Comparison of ENCODE assay signal across 11 cellular contexts in genomic region chr12:31119531-31120211, GRCh38. TPM values are rescaled to one million over a fixed set of nuclear protein-coding genes. Genes with fewer than 3 reads are reported as not detected.
DNase-seq lines count a peak whose midpoint lies in the region; ATAC-seq, FAIRE-seq and TF ChIP-seq lines count a peak whose summit lies in the region.
"Had no signal": no experiment of that assay in that cellular context is flagged by ENCODE, and none has a peak within 500 bp of the region (broad histone marks: within the 10 kb centered on the region; RNA-seq: fewer than 3 reads in every experiment).

No MANE protein-coding gene starts in this region.

- H3K4me3 ChIP-seq in A549: peak overlapping the region; percentile 64
- peak overlapping the region; percentile 51; the same call in 1 of the 2 replicates for H3K4me3 ChIP-seq in H7 (ENCODE audit: insufficient read depth, low read depth, low read length)
- no peak overlapping the region for H3K4me3 ChIP-seq in mucosa of descending colon

- FAIRE-seq in A549 (lab: Jason Lieb, UNC): no peak

- no peak for TF ChIP-seq POLR2A in A549 (IDR thresholded peaks at IDR 0.05; ENCODE audit: low read length)

- CTCF ChIA-PET in A549 (lab: Yijun Ruan, JAX): no interaction called here

- POLR2A ChIA-PET in A549 (lab: Yijun Ruan, JAX): no interaction called here

- H3K36me3 ChIP-seq in H7 (replicated peaks; ENCODE audit: control insufficient read depth, insufficient read depth, low read length) (no peaks in the 10 kb centered on the region), mucosa of descending colon (ENCODE audit: low read depth) (no peaks in the 10 kb centered on the region)

- no peak for ATAC-seq in A549
- ATAC-seq in mucosa of descending colon: peak; percentile 27
- ATAC-seq in GM21723 (IDR thresholded peaks at IDR 0.05; ENCODE audit: unreplicated experiment): no peak

- H3K4me1 ChIP-seq in A549 (peaks cover 19% of the 10 kb centered on the region), mucosa of descending colon (ENCODE audit: low read depth) (peaks cover 10% of the 10 kb centered on the region)

- H3K27me3 Mint-ChIP-seq in brain: peaks cover 3% of the 10 kb centered on the region

- H3K27ac ChIP-seq in A549: peak overlapping the region; percentile 42 to 74; a peak in 4 of 6 replicates

- H3K4me1 Mint-ChIP-seq in brain: peaks cover 21% of the 10 kb centered on the region

- TF ChIP-seq CTCF in A549 (IDR thresholded peaks at IDR 0.05) (no peak), brain (conservative IDR thresholded peaks at IDR 0.05) (no peak), mucosa of descending colon (IDR thresholded peaks at IDR 0.05) (no peak)

- no peak overlapping the region for H3K27ac Mint-ChIP-seq in brain

- peak overlapping the region; percentile 33 to 89 (median 82) for H3K4me3 Mint-ChIP-seq in brain

- H3K9me3 Mint-ChIP-seq in brain: no peaks in the 10 kb centered on the region
- H3K9me3 Mint-ChIP-seq: neural crest cell had no signal

- H3K9me3 ChIP-seq in A549 (no peaks in the 10 kb centered on the region), mucosa of descending colon (no peaks in the 10 kb centered on the region)

- no peak for TF ChIP-seq RAD21 in A549 (conservative IDR thresholded peaks at IDR 0.05 in 1 of 2, IDR thresholded peaks at IDR 0.05 in 1 of 2)

- DNase-seq in A549 (ENCODE audit: low read depth in 1 of 2, low spot score in 1 of 2) (no peak), H7 (peak; percentile 36), mucosa of descending colon (no peak), NCI-H226 (no peak), HPDE6-E6E7 (ENCODE audit: extremely low spot score) (no peak), A172 (ENCODE audit: low spot score) (no peak)
- DNase-seq: activated CD4-positive, alpha-beta T cell treated with anti-CD3 and anti-CD28 coated beads, Interleukin-2, amount 50 U/mL, for 48 hours; NCI-H526 treated with DMSO at 0.1 percent for 48 hours had no signal

- TF ChIP-seq EP300 in A549 (IDR thresholded peaks at IDR 0.05): no peak

- peaks cover 34% of the 10 kb centered on the region for H3K27me3 ChIP-seq in H7 (ENCODE audit: control insufficient read depth, insufficient read depth, low read length)

- intact Hi-C loops in mucosa of descending colon (cut with DNase I, micrococcal nuclease): no loop called here

- peak overlapping the region; percentile 100 for H3K4me2 ChIP-seq in A549

- no CpG with 5 or more reads among the region's 38 CpGs for WGBS in A549 (ENCODE audit: missing lambda C conversion rate)

- H3K36me3 Mint-ChIP-seq in brain: no peaks in the 10 kb centered on the region

TF ChIP-seq in A549, 52 proteins besides CTCF, POLR2A, EP300 and RAD21:
- TF ChIP-seq FOSL2 (IDR thresholded peaks at IDR 0.05) (no peak), FOSL2 (CRISPR knock-in tag; IDR thresholded peaks at IDR 0.05) (no peak), HOXA7 (CRISPR knock-in tag; IDR thresholded peaks at IDR 0.05) (no peak), ZC3H11A (IDR thresholded peaks at IDR 0.05) (no peak), NPAS2 (CRISPR knock-in tag; IDR thresholded peaks at IDR 0.05; ENCODE audit: borderline replicate concordance) (no peak), RNF2 (IDR thresholded peaks at IDR 0.05; ENCODE audit: borderline replicate concordance, low read depth) (no peak), KDM5A (IDR thresholded peaks at IDR 0.05) (no peak), RARB (CRISPR knock-in tag; IDR thresholded peaks at IDR 0.05) (no peak), ZFP36 (IDR thresholded peaks at IDR 0.05; ENCODE audit: borderline replicate concordance, partially characterized antibody) (no peak), HOXB13 (CRISPR knock-in tag; IDR thresholded peaks at IDR 0.05; ENCODE audit: low read depth) (no peak), JUN (IDR thresholded peaks at IDR 0.05) (no peak), KDM1A (IDR thresholded peaks at IDR 0.05; ENCODE audit: low read depth) (no peak), SMC3 (IDR thresholded peaks at IDR 0.05) (no peak), GATA3 (IDR thresholded peaks at IDR 0.05; ENCODE audit: borderline replicate concordance) (no peak), PHF8 (IDR thresholded peaks at IDR 0.05; ENCODE audit: borderline replicate concordance, low read depth) (no peak), ZSCAN20 (CRISPR knock-in tag; IDR thresholded peaks at IDR 0.05) (no peak), TP53 (CRISPR knock-in tag; IDR thresholded peaks at IDR 0.05) (no peak), CEBPB (IDR thresholded peaks at IDR 0.05) (no peak), NFE2L2 (conservative IDR thresholded peaks at IDR 0.05; ENCODE audit: low read length) (no peak), MAZ (IDR thresholded peaks at IDR 0.05; ENCODE audit: borderline replicate concordance, low read depth, low read length) (no peak)
- TF ChIP-seq, protein P1, sequence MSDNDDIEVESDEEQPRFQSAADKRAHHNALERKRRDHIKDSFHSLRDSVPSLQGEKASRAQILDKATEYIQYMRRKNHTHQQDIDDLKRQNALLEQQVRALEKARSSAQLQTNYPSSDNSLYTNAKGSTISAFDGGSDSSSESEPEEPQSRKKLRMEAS (IDR thresholded peaks at IDR 0.05): no peak

RNA-seq across cellular contexts. Expression of gene DDX11, which starts 46.0 kb away (rescaled TPM):
- polyA plus RNA-seq in A549 (2011; rRNA removed): 36.7 and 36.9 TPM in 2 replicates
- polyA plus RNA-seq in A549 (2012; cell fraction: cytosol; rRNA removed): 58.3 and 65.9 TPM in 2 replicates
- polyA plus RNA-seq in A549 (2012; cell fraction: nucleus; rRNA removed): 395 and 413 TPM in 2 replicates
- polyA plus RNA-seq in A549 (2017; fragmentation: RNase III; extraction: RNeasy Plus Mini Kit Qiagen cat#74134 plus additional on column Dnase treatment): 63.7 to 76.0 TPM (median 69.2 TPM) in 3 replicates
- polyA minus RNA-seq in A549 (2011; rRNA and poly(A)+ RNA removed): 65.6 and 73.0 TPM in 2 replicates
- 81.4 and 95.9 TPM in 2 replicates for total RNA-seq in H7 (2014; rRNA removed; shearing (Covaris generic))
- polyA plus RNA-seq in brain (ENCODE audit: insufficient read depth, low read depth, low replicate concordance): 33.7 TPM
- total RNA-seq in mucosa of descending colon: 10 to 100 TPM; 36.3 to 49.7 (median 37.1) TPM
- 20.9 and 22.3 TPM in 2 replicates for total RNA-seq in A172 (2014; rRNA removed; shearing (Covaris generic))
